ENCODE assay signal across 18 cellular contexts in genomic region chr2:111029135-111029927, GRCh38.
A peak's percentile ranks its signal among the peaks of the same experiment; 100 is the strongest.
DNase-seq lines count a peak whose midpoint lies in the region; ATAC-seq and TF ChIP-seq lines count a peak whose summit lies in the region.
"Had no signal": no experiment of that assay in that cellular context is flagged by ENCODE, and none has a peak within 500 bp of the region (broad histone marks: within the 10 kb centered on the region; RNA-seq: fewer than 3 reads in every experiment).

No MANE protein-coding gene starts in this region.

- no peak overlapping the region for H3K27ac Mint-ChIP-seq in activated naive CD8-positive, alpha-beta T cell treated with anti-CD3 and anti-CD28 coated beads for 36 hours
- no peak overlapping the region for H3K27ac Mint-ChIP-seq in CD4-positive, alpha-beta memory T cell
- H3K27ac Mint-ChIP-seq: naive thymus-derived CD8-positive, alpha-beta T cell; stimulated activated effector memory CD8-positive, alpha-beta T cell treated with anti-CD3 and anti-CD28 coated beads, Interleukin-12 subunit alpha, Interleukin-12 subunit beta, amount 100 ng/mL, for 72 hours had no signal

- peak overlapping the region in 1 of 4 donors; percentile 53 for H3K27ac ChIP-seq in Peyer's patch
- H3K27ac ChIP-seq in iPS DF 6.9 (ENCODE audit: low read length) = no peak overlapping the region
- no peak overlapping the region for H3K27ac ChIP-seq in CD4-positive, alpha-beta memory T cell (ENCODE audit: low read depth, low read length)

- CTCF ChIA-PET in CD4-positive, alpha-beta memory T cell (lab: Charles Lee; ENCODE audit: partially characterized antibody) = no interaction called here

- H3K4me1 ChIP-seq in Peyer's patch = peaks cover 0 to 44% (median 1%) of the 10 kb centered on the region in 4 donors
- H3K4me1 ChIP-seq in iPS DF 6.9 (ENCODE audit: control insufficient read depth, insufficient read depth, low read length) = no peaks in the 10 kb centered on the region
- no peaks in the 10 kb centered on the region for H3K4me1 ChIP-seq in CD4-positive, alpha-beta memory T cell (ENCODE audit: insufficient read depth, low read length)

- no peak for ATAC-seq in GM18505 (IDR thresholded peaks at IDR 0.05; ENCODE audit: unreplicated experiment)
- ATAC-seq: naive thymus-derived CD8-positive, alpha-beta T cell; right cardiac atrium; stimulated activated effector memory CD8-positive, alpha-beta T cell treated with anti-CD3 and anti-CD28 coated beads, Interleukin-12 subunit alpha, Interleukin-12 subunit beta, amount 100 ng/mL, for 72 hours had no signal

- peaks cover 6% of the 10 kb centered on the region for H3K27me3 Mint-ChIP-seq in activated naive CD8-positive, alpha-beta T cell treated with anti-CD3 and anti-CD28 coated beads for 36 hours
- H3K27me3 Mint-ChIP-seq in CD4-positive, alpha-beta memory T cell = peaks cover 10 to 25% of the 10 kb centered on the region in 2 donors

- no peak overlapping the region for H3K4me3 Mint-ChIP-seq in activated naive CD8-positive, alpha-beta T cell treated with anti-CD3 and anti-CD28 coated beads for 36 hours
- no peak overlapping the region for H3K4me3 Mint-ChIP-seq in CD4-positive, alpha-beta memory T cell
- H3K4me3 Mint-ChIP-seq: naive thymus-derived CD8-positive, alpha-beta T cell; stimulated activated effector memory CD8-positive, alpha-beta T cell treated with anti-CD3 and anti-CD28 coated beads, Interleukin-12 subunit alpha, Interleukin-12 subunit beta, amount 100 ng/mL, for 72 hours had no signal

- in situ Hi-C loops in ACHN (cut with HindIII; ENCODE audit: low pct_ligation_motif_present, low pct_unique_long_range_greater_than_20kb, low sequenced_read_pairs) = no loop called here

- H3K9me3 ChIP-seq in Peyer's patch = no peaks in the 10 kb centered on the region
- H3K9me3 ChIP-seq in iPS DF 6.9 (ENCODE audit: control insufficient read depth, insufficient read depth, low read length) = no peaks in the 10 kb centered on the region
- no peaks in the 10 kb centered on the region for H3K9me3 ChIP-seq in CD4-positive, alpha-beta memory T cell (ENCODE audit: control insufficient read depth in 1 of 2, low read length in 2 of 2)

- H3K4me1 Mint-ChIP-seq in activated naive CD8-positive, alpha-beta T cell treated with anti-CD3 and anti-CD28 coated beads for 36 hours = peaks cover 11% of the 10 kb centered on the region
- H3K4me1 Mint-ChIP-seq in CD4-positive, alpha-beta memory T cell = no peaks in the 10 kb centered on the region

- peaks cover 2% of the 10 kb centered on the region for H3K9me3 Mint-ChIP-seq in activated naive CD8-positive, alpha-beta T cell treated with anti-CD3 and anti-CD28 coated beads for 36 hours
- peaks cover 0 to 4% (median 3%) of the 10 kb centered on the region in 8 donors for H3K9me3 Mint-ChIP-seq in CD4-positive, alpha-beta memory T cell
- H3K9me3 Mint-ChIP-seq: stimulated activated effector memory CD8-positive, alpha-beta T cell treated with anti-CD3 and anti-CD28 coated beads, Interleukin-12 subunit alpha, Interleukin-12 subunit beta, amount 100 ng/mL, for 72 hours had no signal

- intact Hi-C loops in CD4-positive, alpha-beta memory T cell (cut with micrococcal nuclease) = no loop called here

- DNase-seq in ACHN = peak; percentile 44
- peak; percentile 36 for DNase-seq in HK-2 (ENCODE audit: unreplicated experiment)
- peak in 2 of 3 donors; percentile 53 to 73 for DNase-seq in Peyer's patch
- DNase-seq in iPS DF 6.9 (ENCODE audit: low read depth, low spot score) = peak; percentile 25
- DNase-seq in activated naive CD8-positive, alpha-beta T cell treated with anti-CD3 and anti-CD28 coated beads for 36 hours = no peak
- DNase-seq in dedifferentiated amniotic fluid mesenchymal stem cell (ENCODE audit: extremely low spot score) = no peak
- no peak for DNase-seq in CD4-positive, alpha-beta memory T cell
- DNase-seq: activated CD4-positive, alpha-beta T cell treated with anti-CD3 and anti-CD28 coated beads for 4 hours; activated T-cell treated with anti-CD3 and anti-CD28 coated beads, Interleukin-2, amount 50 U/mL, for 48 hours; DMS153; effector CD4-positive, alpha-beta T cell; foreskin fibroblast; KBM-7; naive thymus-derived CD8-positive, alpha-beta T cell; NCI-H2171 treated with DMSO at 0.1 percent for 48 hours; right cardiac atrium had no signal

- WGBS in iPS DF 6.9 (ENCODE audit: insufficient coverage, insufficient read length) = no CpG with 5 or more reads among the region's 7 CpGs

- TF ChIP-seq CTCF in Peyer's patch (IDR thresholded peaks at IDR 0.05) = no peak

- H3K36me3 Mint-ChIP-seq in activated naive CD8-positive, alpha-beta T cell treated with anti-CD3 and anti-CD28 coated beads for 36 hours = no peaks in the 10 kb centered on the region
- no peaks in the 10 kb centered on the region for H3K36me3 Mint-ChIP-seq in CD4-positive, alpha-beta memory T cell
- H3K36me3 Mint-ChIP-seq: stimulated activated effector memory CD8-positive, alpha-beta T cell treated with anti-CD3 and anti-CD28 coated beads, Interleukin-12 subunit alpha, Interleukin-12 subunit beta, amount 100 ng/mL, for 72 hours had no signal

- POLR2A ChIA-PET in CD4-positive, alpha-beta memory T cell (lab: Charles Lee; ENCODE audit: partially characterized antibody) = no interaction called here

- H3K4me3 ChIP-seq in Peyer's patch (no peak overlapping the region), iPS DF 6.9 (ENCODE audit: low read length) (no peak overlapping the region)
- no peak overlapping the region for H3K4me3 ChIP-seq in CD4-positive, alpha-beta memory T cell (ENCODE audit: low read length in 2 of 2)

- H3K36me3 ChIP-seq in Peyer's patch (no peaks in the 10 kb centered on the region), iPS DF 6.9 (ENCODE audit: control insufficient read depth, insufficient read depth, low read length) (no peaks in the 10 kb centered on the region)
- H3K36me3 ChIP-seq in CD4-positive, alpha-beta memory T cell (ENCODE audit: insufficient read depth, low read length) = no peaks in the 10 kb centered on the region

- no peak for TF ChIP-seq POLR2A in Peyer's patch (IDR thresholded peaks at IDR 0.05)
- TF ChIP-seq POLR2A in GM18505 (IDR thresholded peaks at IDR 0.05; ENCODE audit: borderline replicate concordance, extremely low read depth, insufficient read depth, insufficient read length) = no peak

- H3K27me3 ChIP-seq in Peyer's patch (no peaks in the 10 kb centered on the region), iPS DF 6.9 (ENCODE audit: control insufficient read depth, insufficient read depth, low read length) (no peaks in the 10 kb centered on the region)
- no peaks in the 10 kb centered on the region for H3K27me3 ChIP-seq in CD4-positive, alpha-beta memory T cell (ENCODE audit: insufficient read depth, low read length)

Comparison
In these comparisons a context has a peak if more than half of its experiments do, and no peak if none do; other contexts are left out.
1. DNase-seq: peak in ACHN (single experiment), HK-2 (single experiment), Peyer's patch (2 of 3) and iPS DF 6.9 (single experiment); none in activated naive CD8-positive, alpha-beta T cell treated with anti-CD3 and anti-CD28 coated beads for 36 hours (single experiment), dedifferentiated amniotic fluid mesenchymal stem cell (single experiment) and CD4-positive, alpha-beta memory T cell (0 of 5).